In the genomic region with DNA sequence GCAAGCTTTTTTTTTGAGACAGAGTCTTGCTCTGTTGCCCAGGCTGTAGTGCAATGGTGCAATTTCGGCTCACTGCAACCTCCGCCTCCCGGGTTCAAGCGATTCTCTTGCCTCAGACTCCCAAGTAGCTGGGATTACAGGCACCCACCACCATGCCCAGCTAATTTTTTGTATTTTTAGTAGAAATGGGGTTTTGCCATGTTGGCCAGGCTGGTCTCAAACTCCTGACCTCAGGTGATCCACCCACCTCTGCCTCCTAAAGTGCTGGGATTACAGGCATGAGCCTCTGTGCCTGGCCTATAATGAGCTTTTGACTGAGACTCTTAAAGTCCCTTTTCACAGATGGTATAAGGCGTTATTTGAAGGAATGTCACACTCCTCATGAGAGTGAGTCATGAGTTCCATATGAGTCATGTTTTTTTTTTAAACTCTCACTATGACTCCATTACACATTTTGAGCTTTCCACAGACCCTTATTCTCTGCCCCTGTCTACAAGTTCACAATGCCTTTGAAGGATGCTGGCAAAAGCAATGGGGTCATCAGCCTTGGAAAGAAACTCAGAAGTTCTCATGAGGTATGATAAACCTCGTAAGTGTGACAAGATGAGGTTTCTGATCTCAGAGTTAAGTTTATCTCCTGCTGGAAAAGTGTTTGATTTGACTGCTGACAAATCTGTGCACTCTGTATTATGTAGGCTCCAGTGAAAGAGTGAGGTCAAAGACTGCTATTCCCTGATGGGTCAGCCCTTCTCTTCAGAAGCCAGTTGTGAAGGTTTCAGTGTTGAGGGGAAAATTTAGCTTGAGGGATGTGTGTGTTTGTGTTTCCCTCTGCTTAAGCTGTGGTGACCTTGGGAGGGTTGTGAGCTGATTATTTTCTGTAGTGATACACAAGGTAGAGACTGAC, we compare ENCODE assay signal across 8 cellular contexts. TPM values are rescaled to one million over a fixed set of nuclear protein-coding genes. Genes with fewer than 3 reads are reported as not detected.
DNase-seq lines count a peak whose midpoint lies in the region; ATAC-seq and TF ChIP-seq lines count a peak whose summit lies in the region.
"Not testable (repeated sequence)": the region's sequence is repeated elsewhere in the genome, so short reads cannot be mapped to it uniquely, and the experiment has no call there.

No MANE protein-coding gene starts in this region.

- not testable (repeated sequence) for H3K27me3 Mint-ChIP-seq in activated T-cell treated with anti-CD3 and anti-CD28 coated beads, Interleukin-2, amount 50 U/mL, for 4 hours (ENCODE audit: low read depth)

- H3K9me3 Mint-ChIP-seq in activated T-cell treated with anti-CD3 and anti-CD28 coated beads, Interleukin-2, amount 50 U/mL, for 4 hours = not testable (repeated sequence)

- not testable (repeated sequence) for TF ChIP-seq CTCF in epithelial cell of esophagus (IDR thresholded peaks at IDR 0.05; ENCODE audit: insufficient read depth, low read depth, low read length, missing control alignments)

- H3K4me3 Mint-ChIP-seq in activated T-cell treated with anti-CD3 and anti-CD28 coated beads, Interleukin-2, amount 50 U/mL, for 4 hours = not testable (repeated sequence)

- DNase-seq in AG08395 (ENCODE audit: low spot score) (peak; percentile 70), MV-4-11 (lab: John Stamatoyannopoulos, UW) (peak; percentile 67), epithelial cell of esophagus (ENCODE audit: low read depth) (peak; percentile 58), myocyte (ENCODE audit: low read depth) (peak; percentile 65)
- not testable (repeated sequence) for DNase-seq in activated T-cell treated with anti-CD3 and anti-CD28 coated beads, Interleukin-2, amount 50 U/mL, for 4 hours

- H3K36me3 Mint-ChIP-seq in activated T-cell treated with anti-CD3 and anti-CD28 coated beads, Interleukin-2, amount 50 U/mL, for 4 hours (ENCODE audit: insufficient read depth) = not testable (repeated sequence)

- not testable (repeated sequence) for H3K4me1 Mint-ChIP-seq in activated T-cell treated with anti-CD3 and anti-CD28 coated beads, Interleukin-2, amount 50 U/mL, for 4 hours (ENCODE audit: low read depth)

- peak; percentile 91 for ATAC-seq in GM18517 (IDR thresholded peaks at IDR 0.05; ENCODE audit: unreplicated experiment)
- peak; percentile 82 for ATAC-seq in GM21717 (IDR thresholded peaks at IDR 0.05; ENCODE audit: unreplicated experiment)
- peak; percentile 82 for ATAC-seq in HG03108 (IDR thresholded peaks at IDR 0.05; ENCODE audit: unreplicated experiment)
- ATAC-seq in activated T-cell treated with anti-CD3 and anti-CD28 coated beads, Interleukin-2, amount 50 U/mL, for 4 hours = peak; percentile 88 to 93

- not testable (repeated sequence) for H3K4me3 ChIP-seq in epithelial cell of esophagus (ENCODE audit: low read length)

RNA-seq across cellular contexts. Expression of a gene that starts 39.1 kb away (rescaled TPM):
- total RNA-seq in activated T-cell treated with anti-CD3 and anti-CD28 coated beads, Interleukin-2, amount 50 U/mL, for 4 hours = 100 to 1,000 TPM; 621 to 728 (median 711) TPM
- total RNA-seq in myocyte = 277 and 371 TPM in 2 replicates
- polyA plus RNA-seq in myocyte (2012) = 670 TPM
